In the genomic region with DNA sequence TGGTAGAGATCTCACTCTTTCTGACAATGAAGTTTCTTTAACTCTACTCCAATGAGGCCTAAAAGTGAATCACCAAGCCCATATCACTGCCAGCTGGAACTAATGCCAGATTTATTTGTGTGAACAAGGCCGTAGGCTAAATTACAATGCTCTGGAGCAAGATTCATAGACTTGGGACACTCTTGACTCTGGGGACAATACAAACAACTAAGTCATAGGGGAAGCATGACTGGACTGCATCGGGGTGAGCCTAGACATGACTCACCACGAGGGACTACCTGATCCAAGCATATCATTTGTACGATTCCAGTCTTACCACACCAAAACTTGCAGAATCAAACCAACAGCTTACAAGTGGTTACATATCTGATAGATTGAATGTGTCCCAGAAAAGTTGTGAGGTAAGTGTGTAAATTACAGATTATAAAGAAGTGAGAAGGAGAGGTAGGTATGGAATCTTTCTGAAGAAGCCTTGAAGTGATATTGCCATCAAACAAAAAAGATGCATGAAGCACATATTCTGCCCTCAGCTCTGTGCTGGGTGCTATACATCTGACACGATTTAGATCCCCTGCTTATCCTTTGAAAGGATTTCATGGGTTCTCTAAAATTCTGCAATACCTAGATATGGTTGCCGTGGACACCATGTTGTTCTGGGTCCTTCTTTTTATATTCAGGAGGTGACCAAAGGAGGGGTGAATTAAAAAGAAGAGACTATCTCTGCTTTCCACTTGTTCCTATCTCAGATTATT, we compare ENCODE assay signal across 19 cellular contexts.
DNase-seq lines count a peak whose midpoint lies in the region; ATAC-seq and TF ChIP-seq lines count a peak whose summit lies in the region.
"Had no signal": no experiment of that assay in that cellular context is flagged by ENCODE, and none has a peak within 500 bp of the region (broad histone marks: within the 10 kb centered on the region; RNA-seq: fewer than 3 reads in every experiment).

No MANE protein-coding gene starts in this region.

- no peak overlapping the region for H2AK5ac ChIP-seq in H9 (ENCODE audit: insufficient read length, low read length)

- no peak overlapping the region for H3K18ac ChIP-seq in H9 (ENCODE audit: insufficient read length, low read depth, low read length)

- no peak overlapping the region for H4K91ac ChIP-seq in H9 (ENCODE audit: insufficient read length, low read depth, low read length)

- no peak overlapping the region for H4K8ac ChIP-seq in H9 (replicated peaks; ENCODE audit: insufficient read length, low read depth, low read length)

- H4K20me1 ChIP-seq in PC-9 (ENCODE audit: insufficient read depth) (no peaks in the 10 kb centered on the region), H9 (ENCODE audit: control insufficient read depth, insufficient read depth, insufficient read length) (no peaks in the 10 kb centered on the region), GM23338 (replicated peaks; ENCODE audit: insufficient read depth) (no peaks in the 10 kb centered on the region)

- H3K79me2 ChIP-seq in PC-9 (ENCODE audit: low read depth) (no peaks in the 10 kb centered on the region), H9 (ENCODE audit: insufficient read depth, low read length) (no peaks in the 10 kb centered on the region), GM23338 (replicated peaks; ENCODE audit: insufficient read depth) (no peaks in the 10 kb centered on the region)

- no peaks in the 10 kb centered on the region for H3K27me3 Mint-ChIP-seq in activated T-cell treated with anti-CD3 and anti-CD28 coated beads, Interleukin-2, amount 50 U/mL, for 24 hours
- H3K27me3 Mint-ChIP-seq in H9 (ENCODE audit: low read depth) (no peaks in the 10 kb centered on the region), GM23338 (ENCODE audit: insufficient read depth, low read depth, poor library complexity) (no peaks in the 10 kb centered on the region)
- H3K27me3 Mint-ChIP-seq: stimulated activated naive B cell treated with anti-CD40 and anti-IgM and Interleukin-4, amounts not matched to agents 10 μg/mL and 1 μg/mL and 100 μg/mL, for 72 hours had no signal

- DNase-seq in GM04503 (ENCODE audit: low read depth) (peak; percentile 3), PC-9 (peak; percentile 61 to 81), epidermal melanocyte (ENCODE audit: insufficient read length, low spot score) (peak; percentile 13), KBM-7 (no peak), H9 (no peak), GM23338 (ENCODE audit: low spot score) (no peak)
- no peak for DNase-seq in activated T-cell treated with anti-CD3 and anti-CD28 coated beads, Interleukin-2, amount 50 U/mL, for 24 hours
- DNase-seq: activated CD4-positive, alpha-beta T cell treated with anti-CD3 and anti-CD28 coated beads for 48 hours; activated T-cell treated with anti-CD3 and anti-CD28 coated beads, Interleukin-2, amount 50 U/mL, for 48 hours; dorsolateral prefrontal cortex; GDM1; Kasumi-1; left ventricle myocardium superior; NCI-H2029; stimulated activated naive B cell treated with anti-CD40 and anti-IgM and Interleukin-4, amounts not matched to agents 10 μg/mL and 1 μg/mL and 100 μg/mL, for 72 hours had no signal

- in situ Hi-C loops in KBM-7 (cut with MboI; ENCODE audit: low pct_unique_long_range_greater_than_20kb, low sequenced_read_pairs): no loop called here

- BruUV-seq in PC-9 (replicated peaks; lab: Mats Ljungman, UMichigan): no TSS peak

- H3K36me3 ChIP-seq in PC-9 (ENCODE audit: low read depth) (no peaks in the 10 kb centered on the region), neutrophil (no peaks in the 10 kb centered on the region), GM23338 (ENCODE audit: insufficient read depth) (no peaks in the 10 kb centered on the region)
- H3K36me3 ChIP-seq: vagina had no signal

- H3K9ac ChIP-seq in H9 (ENCODE audit: extremely low read depth, insufficient read length, low read length): no peak overlapping the region

- H3K9me3 Mint-ChIP-seq in activated T-cell treated with anti-CD3 and anti-CD28 coated beads, Interleukin-2, amount 50 U/mL, for 24 hours: peaks cover 9% of the 10 kb centered on the region
- H3K9me3 Mint-ChIP-seq in H9 (peaks cover 2 to 4% of the 10 kb centered on the region in 2 experiments; a peak in 3 of 5 replicates), GM23338 (no peaks in the 10 kb centered on the region)

- H3T11ph ChIP-seq in H9 (ENCODE audit: low read length): no peak overlapping the region

- no peak overlapping the region for H3K23ac ChIP-seq in H9 (ENCODE audit: insufficient read length, low read depth, low read length)

- H2AFZ ChIP-seq in PC-9 (no peak overlapping the region), H9 (ENCODE audit: low read length) (no peak overlapping the region), GM23338 (no peak overlapping the region)

- no peaks in the 10 kb centered on the region for H3K27me3 ChIP-seq in PC-9 (ENCODE audit: insufficient read depth, low read depth)
- no peaks in the 10 kb centered on the region for H3K27me3 ChIP-seq in neutrophil
- H3K27me3 ChIP-seq in H9 (ENCODE audit: insufficient read depth, low read length): no peaks in the 10 kb centered on the region
- no peaks in the 10 kb centered on the region for H3K27me3 ChIP-seq in GM23338 (ENCODE audit: insufficient read depth)
- H3K27me3 ChIP-seq: dorsolateral prefrontal cortex, vagina had no signal

- H4K5ac ChIP-seq in H9 (ENCODE audit: insufficient read length, low read depth, low read length): no peak overlapping the region

- H3K9me2 ChIP-seq in PC-9 (ENCODE audit: insufficient read depth) (no peaks in the 10 kb centered on the region), GM23338 (ENCODE audit: insufficient read depth) (no peaks in the 10 kb centered on the region)

- no peak overlapping the region for H2BK15ac ChIP-seq in H9 (ENCODE audit: low read depth, low read length)

- TF ChIP-seq CTCF in PC-9 (conservative IDR thresholded peaks at IDR 0.05): no peak
- TF ChIP-seq CTCF in neutrophil (IDR thresholded peaks at IDR 0.05): no peak
- no peak for TF ChIP-seq CTCF in H9 (conservative IDR thresholded peaks at IDR 0.05)
- TF ChIP-seq CTCF in GM23338 (conservative IDR thresholded peaks at IDR 0.05; ENCODE audit: low read depth in 2 of 2): no peak

- WGBS in H9 (ENCODE audit: extremely low coverage, insufficient read length, low lambda C conversion rate): no CpG with 5 or more reads among the region's 6 CpGs

- H3K79me1 ChIP-seq in H9 (ENCODE audit: insufficient read depth, low read depth, low read length, poor library complexity, severe bottlenecking): no peaks in the 10 kb centered on the region

- H2BK20ac ChIP-seq in H9 (ENCODE audit: low read depth, low read length, poor library complexity, severe bottlenecking): no peak overlapping the region

- H3K9me3 ChIP-seq in PC-9 (ENCODE audit: insufficient read depth, low read depth) (no peaks in the 10 kb centered on the region), neutrophil (no peaks in the 10 kb centered on the region), H9 (ENCODE audit: control insufficient read depth, low read depth, low read length) (no peaks in the 10 kb centered on the region)
- H3K9me3 ChIP-seq: vagina had no signal

- no peaks in the 10 kb centered on the region for H3K36me3 Mint-ChIP-seq in activated T-cell treated with anti-CD3 and anti-CD28 coated beads, Interleukin-2, amount 50 U/mL, for 24 hours (ENCODE audit: low read depth)
- H3K36me3 Mint-ChIP-seq in H9 (ENCODE audit: insufficient read depth in 1 of 3, low read depth in 3 of 3) (peaks cover 0 to 5% (median 1%) of the 10 kb centered on the region in 3 experiments; a peak in 2 of 7 replicates), GM23338 (ENCODE audit: low read depth) (no peaks in the 10 kb centered on the region)

- no peak overlapping the region for H2BK12ac ChIP-seq in H9 (ENCODE audit: insufficient read length, low read depth, low read length)

- H3K4me1 ChIP-seq in PC-9 (replicated peaks; ENCODE audit: insufficient read depth) (peaks cover 11% of the 10 kb centered on the region; the same call in 1 of the 2 replicates), neutrophil (ENCODE audit: control insufficient read depth in 1 of 2, insufficient read depth in 1 of 2, low read depth in 1 of 2, low read length in 1 of 2) (no peaks in the 10 kb centered on the region), H9 (ENCODE audit: insufficient read depth, low read length) (no peaks in the 10 kb centered on the region), GM23338 (ENCODE audit: insufficient read depth) (no peaks in the 10 kb centered on the region)
- H3K4me1 ChIP-seq: vagina had no signal

- H3K27ac ChIP-seq in PC-9 (peak overlapping the region; percentile 51), neutrophil (peak overlapping the region; percentile 7), H9 (ENCODE audit: insufficient read length, low read depth, low read length) (no peak overlapping the region), GM23338 (ENCODE audit: low read depth) (no peak overlapping the region)
- H3K27ac ChIP-seq: dorsolateral prefrontal cortex, vagina had no signal

- H3K4me3 ChIP-seq in PC-9 (no peak overlapping the region), neutrophil (ENCODE audit: low read depth in 1 of 2, low read length in 1 of 2) (no peak overlapping the region), GM23338 (no peak overlapping the region)
- H3K4me3 ChIP-seq: dorsolateral prefrontal cortex, vagina had no signal

- intact Hi-C loops in PC-9 (cut with micrococcal nuclease; ENCODE audit: unreplicated experiment): loop anchor here (10.0 kb wide), 1 partner anchor 392 kb away; no protein-coding TSS in a partner anchor

- H3K23me2 ChIP-seq in H9 (ENCODE audit: insufficient read length, low read depth, low read length, poor library complexity, severe bottlenecking): no peaks in the 10 kb centered on the region

- no peak overlapping the region for H2BK120ac ChIP-seq in H9 (ENCODE audit: low read depth, low read length, poor library complexity, severe bottlenecking)

- no peaks in the 10 kb centered on the region for H3K4me1 Mint-ChIP-seq in activated T-cell treated with anti-CD3 and anti-CD28 coated beads, Interleukin-2, amount 50 U/mL, for 24 hours (ENCODE audit: low read depth)
- H3K4me1 Mint-ChIP-seq in H9 (no peaks in the 10 kb centered on the region), GM23338 (no peaks in the 10 kb centered on the region)
- H3K4me1 Mint-ChIP-seq: CD14-positive monocyte; stimulated activated naive B cell treated with anti-CD40 and anti-IgM and Interleukin-4, amounts not matched to agents 10 μg/mL and 1 μg/mL and 100 μg/mL, for 72 hours had no signal

- CTCF ChIA-PET in PC-9 (lab: Charles Lee): no interaction called here

- H3K4me2 ChIP-seq in PC-9 (0 out of 2 replicates have a peak overlapping the region, but pooled peaks have one; percentile 10), H9 (ENCODE audit: insufficient read depth, insufficient read length, low read length) (no peak overlapping the region), GM23338 (no peak overlapping the region)

- H3K27ac Mint-ChIP-seq in activated T-cell treated with anti-CD3 and anti-CD28 coated beads, Interleukin-2, amount 50 U/mL, for 24 hours: no peak overlapping the region
- no peak overlapping the region for H3K27ac Mint-ChIP-seq in H9
- H3K27ac Mint-ChIP-seq in GM23338: no peak overlapping the region
- H3K27ac Mint-ChIP-seq: stimulated activated naive B cell treated with anti-CD40 and anti-IgM and Interleukin-4, amounts not matched to agents 10 μg/mL and 1 μg/mL and 100 μg/mL, for 72 hours; T-helper 2 cell treated with Interferon-gamma antibody and Interleukin-4, amounts not matched to agents 5 μg/mL and 100 μg/mL, for 36 hours had no signal

- H3F3A ChIP-seq in PC-9 (ENCODE audit: insufficient read depth, low read depth) (peaks cover 12% of the 10 kb centered on the region; the same call in 1 of the 2 replicates), GM23338 (replicated peaks; ENCODE audit: low read depth) (no peaks in the 10 kb centered on the region)

- H3K4ac ChIP-seq in H9 (ENCODE audit: low read depth, low read length): no peak overlapping the region

- POLR2A ChIA-PET in PC-9 (lab: Charles Lee; ENCODE audit: unreplicated experiment): no interaction called here

- H3K14ac ChIP-seq in H9 (ENCODE audit: insufficient read depth, low read length): no peak overlapping the region

- no peak for ATAC-seq in GM23338
- ATAC-seq: left ventricle myocardium superior; stimulated activated naive B cell treated with anti-CD40 and anti-IgM and Interleukin-4, amounts not matched to agents 10 μg/mL and 1 μg/mL and 100 μg/mL, for 72 hours had no signal

- no peak overlapping the region for H3K56ac ChIP-seq in H9 (ENCODE audit: insufficient read length, low read depth, low read length)

- H2BK5ac ChIP-seq in H9 (ENCODE audit: insufficient read length, low read length): no peak overlapping the region

- no peak overlapping the region for H3K4me3 Mint-ChIP-seq in activated T-cell treated with anti-CD3 and anti-CD28 coated beads, Interleukin-2, amount 50 U/mL, for 24 hours
- no peak overlapping the region for H3K4me3 Mint-ChIP-seq in H9
- no peak overlapping the region for H3K4me3 Mint-ChIP-seq in GM23338
- H3K4me3 Mint-ChIP-seq: CD14-positive monocyte; stimulated activated naive B cell treated with anti-CD40 and anti-IgM and Interleukin-4, amounts not matched to agents 10 μg/mL and 1 μg/mL and 100 μg/mL, for 72 hours; T-helper 2 cell treated with Interferon-gamma antibody and Interleukin-4, amounts not matched to agents 5 μg/mL and 100 μg/mL, for 36 hours had no signal

Comparison
In these comparisons a context has a peak if more than half of its experiments do, and no peak if none do; other contexts are left out.
1. DNase-seq: peak in GM04503 (single experiment), PC-9 (2 of 2) and epidermal melanocyte (single experiment); none in activated T-cell treated with anti-CD3 and anti-CD28 coated beads, Interleukin-2, amount 50 U/mL, for 24 hours (single experiment), KBM-7 (single experiment), H9 (single experiment) and GM23338 (single experiment).
2. H3K27ac ChIP-seq: peak in PC-9 (single experiment) and neutrophil (single experiment); none in H9 (single experiment) and GM23338 (single experiment).